In the genomic region with DNA sequence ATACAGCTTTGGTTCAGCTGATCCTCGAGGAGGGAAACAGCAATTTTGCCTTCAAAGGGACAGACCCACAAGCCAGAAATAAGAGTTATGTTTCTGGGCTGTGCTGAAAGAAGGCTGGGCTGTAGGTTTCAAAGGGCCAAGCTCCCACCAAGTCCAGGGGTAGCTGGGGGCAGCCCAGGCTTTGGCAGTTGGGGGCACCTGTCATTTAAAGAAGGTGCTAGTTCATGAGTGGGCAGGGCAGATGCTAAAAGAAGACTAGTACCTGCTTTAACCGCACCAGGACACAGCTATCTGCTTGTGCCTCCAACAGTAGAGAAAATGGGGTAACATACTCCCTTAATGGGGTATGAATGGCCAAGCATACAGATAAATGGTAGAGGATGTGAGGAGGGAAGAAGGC, we compare ENCODE assay signal across 20 cellular contexts.
DNase-seq lines count a peak whose midpoint lies in the region; ATAC-seq, FAIRE-seq and TF ChIP-seq lines count a peak whose summit lies in the region.
"Had no signal": no experiment of that assay in that cellular context is flagged by ENCODE, and none has a peak within 500 bp of the region (broad histone marks: within the 10 kb centered on the region; RNA-seq: fewer than 3 reads in every experiment).

No MANE protein-coding gene starts in this region.

- TF ChIP-seq CTCF in Panc1 (IDR thresholded peaks at IDR 0.05) (no peak), coronary artery (IDR thresholded peaks at IDR 0.05) (no peak)

- H3K27me3 ChIP-seq in Panc1 (ENCODE audit: control insufficient read depth, insufficient read depth, low read length) (no peaks in the 10 kb centered on the region), trophoblast cell (ENCODE audit: insufficient read depth, low read length) (no peaks in the 10 kb centered on the region)

- POLR2A ChIA-PET in Panc1 (lab: Charles Lee): no interaction called here

- no peak overlapping the region for H3K14ac ChIP-seq in trophoblast cell (ENCODE audit: low read length)

- no peak overlapping the region for H4K8ac ChIP-seq in trophoblast cell (ENCODE audit: low read depth, low read length)

- no peak overlapping the region for H2BK12ac ChIP-seq in trophoblast cell (ENCODE audit: low read length)

- H3K4me1 ChIP-seq in Panc1 (ENCODE audit: control insufficient read depth, insufficient read depth, low read length) (peaks cover 34% of the 10 kb centered on the region), trophoblast cell (ENCODE audit: control insufficient read depth in 1 of 2, insufficient read depth in 2 of 2, low read length in 2 of 2) (peaks cover 16 to 36% of the 10 kb centered on the region in 2 experiments)

- no peak for FAIRE-seq in frontal cortex (lab: Jason Lieb, UNC)
- FAIRE-seq: A204.1, GM12878, GM19239, HepG2 had no signal

- H3K18ac ChIP-seq in trophoblast cell (ENCODE audit: low read length): no peak overlapping the region

- H3K36me3 ChIP-seq in Panc1 (ENCODE audit: control insufficient read depth, insufficient read depth, low read length) (no peaks in the 10 kb centered on the region), trophoblast cell (ENCODE audit: control insufficient read depth in 1 of 2, insufficient read depth in 2 of 2, low read length in 2 of 2) (no peaks in the 10 kb centered on the region)

- no peak overlapping the region for H3K23ac ChIP-seq in trophoblast cell (ENCODE audit: low read length)

- ATAC-seq in Panc1 (no peak), HG02885 (IDR thresholded peaks at IDR 0.05; ENCODE audit: poor library complexity, unreplicated experiment) (no peak), GM18502 (IDR thresholded peaks at IDR 0.05; ENCODE audit: poor library complexity, unreplicated experiment) (no peak)
- ATAC-seq: GM12878, HepG2 had no signal

- H3K27ac ChIP-seq in Panc1 (ENCODE audit: low read length): peak overlapping the region; percentile 2; the same call in 1 of the 2 replicates
- H3K27ac ChIP-seq in coronary artery: peak overlapping the region; percentile 57 to 78
- no peak overlapping the region for H3K27ac ChIP-seq in trophoblast cell (ENCODE audit: low read depth, low read length)
- H3K27ac ChIP-seq: C4-2B, GM23248 had no signal

- intact Hi-C loops in Panc1 (cut with micrococcal nuclease; ENCODE audit: unreplicated experiment): no loop called here

- peaks cover 27% of the 10 kb centered on the region for H3K79me1 ChIP-seq in trophoblast cell (ENCODE audit: low read length)

- CTCF ChIA-PET in Panc1 (lab: Charles Lee): no interaction called here

- peaks cover 4% of the 10 kb centered on the region for H3K79me2 ChIP-seq in trophoblast cell (ENCODE audit: control insufficient read depth, insufficient read depth, low read length, poor library complexity)

- H3K9ac ChIP-seq in trophoblast cell (ENCODE audit: low read length): no peak overlapping the region
- H3K9ac ChIP-seq: GM23248 had no signal

- H2BK5ac ChIP-seq in trophoblast cell (ENCODE audit: low read depth, low read length, poor library complexity): peak overlapping the region; percentile 8

- no peak overlapping the region for H2AFZ ChIP-seq in trophoblast cell (ENCODE audit: insufficient read depth, low read length, poor library complexity)
- H2AFZ ChIP-seq: GM23248 had no signal

- DNase-seq in Panc1 (ENCODE audit: low read depth, low spot score) (no peak), coronary artery (ENCODE audit: low spot score) (no peak), trophoblast cell (no peak), frontal cortex (ENCODE audit: low spot score in 2 of 2) (no peak)
- no peak for DNase-seq in activated CD4-positive, alpha-beta T cell treated with anti-CD3 and anti-CD28 coated beads for 1 hour
- DNase-seq: AML-193; CD4-positive, alpha-beta T cell; DMS153; DND-41; EL; GM23248; HCEC 1CT; KG1 had no signal

- in situ Hi-C loops in Panc1 (cut with HindIII; ENCODE audit: low pct_unique_long_range_greater_than_20kb, low sequenced_read_pairs): no loop called here

- no peak overlapping the region for H4K12ac ChIP-seq in trophoblast cell (ENCODE audit: low read depth, low read length)

- H3K4me2 ChIP-seq in trophoblast cell (ENCODE audit: low read length): no peak overlapping the region

- H2AK5ac ChIP-seq in trophoblast cell (ENCODE audit: low read length): peak overlapping the region; percentile 6

- no peak overlapping the region for H3K4ac ChIP-seq in trophoblast cell (ENCODE audit: low read depth, low read length)

- H3K9me3 ChIP-seq in Panc1 (ENCODE audit: control insufficient read depth, insufficient read depth, low read depth, low read length): no peaks in the 10 kb centered on the region
- H3K9me3 ChIP-seq in trophoblast cell (ENCODE audit: insufficient read depth, low read depth, low read length): no peaks in the 10 kb centered on the region

- H3K4me3 ChIP-seq in Panc1 (ENCODE audit: low read depth in 2 of 2, low read length in 2 of 2): no peak overlapping the region
- no peak overlapping the region for H3K4me3 ChIP-seq in coronary artery
- H3K4me3 ChIP-seq in trophoblast cell (ENCODE audit: low read depth, low read length): no peak overlapping the region
- H3K4me3 ChIP-seq: GM12878, GM23248 had no signal

- peak overlapping the region; percentile 37 for H2BK120ac ChIP-seq in trophoblast cell (ENCODE audit: insufficient read depth, low read length, poor library complexity)

- no CpG with 5 or more reads among the region's 2 CpGs for WGBS in trophoblast cell (ENCODE audit: extremely low coverage, insufficient coverage, insufficient read length)

- H4K91ac ChIP-seq in trophoblast cell (ENCODE audit: low read depth, low read length): peak overlapping the region; percentile 56

- BruUV-seq in Panc1 (replicated peaks; lab: Mats Ljungman, UMichigan): no TSS peak
